20 cellular contexts compared by ENCODE assay signal in genomic region chr2:229748950-229749349, GRCh38. TPM values are rescaled to one million over a fixed set of nuclear protein-coding genes. Genes with fewer than 3 reads are reported as not detected.
"Had no signal": no experiment of that assay in that cellular context is flagged by ENCODE, and none has a peak within 500 bp of the region (broad histone marks: within the 10 kb centered on the region; RNA-seq: fewer than 3 reads in every experiment).

No MANE protein-coding gene starts in this region.

- H3K27me3 ChIP-seq: dorsolateral prefrontal cortex, thyroid gland had no signal

- H3K36me3 Mint-ChIP-seq: naive B cell had no signal

- H3K4me1 ChIP-seq: thyroid gland had no signal

- H3K9me3 ChIP-seq: mucosa of descending colon, thyroid gland had no signal

- H3K4me3 Mint-ChIP-seq: activated CD4-positive, alpha-beta T cell treated with anti-CD3 and anti-CD28 coated beads, Interleukin-2, amount 10 ng/mL, durations not matched to agents 7 days and 5 days; activated CD8-positive, alpha-beta T cell treated with anti-CD3 and anti-CD28 coated beads, Interleukin-2, amount 10 ng/mL, durations not matched to agents 7 days and 5 days; activated naive CD8-positive, alpha-beta T cell treated with anti-CD3 and anti-CD28 coated beads, Interleukin-2, amount 10 ng/mL, durations not matched to agents 7 days and 5 days; activated T-cell treated with anti-CD3 and anti-CD28 coated beads, Interleukin-2, amount 50 U/mL, for 24 hours; immature natural killer cell; memory B cell; neural crest cell had no signal

- H3K36me3 ChIP-seq: thyroid gland had no signal

- H3K4me1 Mint-ChIP-seq: immature natural killer cell, neural crest cell had no signal

- H3K27ac Mint-ChIP-seq: activated CD4-positive, alpha-beta T cell treated with anti-CD3 and anti-CD28 coated beads, Interleukin-2, amount 10 ng/mL, durations not matched to agents 7 days and 5 days; activated CD8-positive, alpha-beta T cell treated with anti-CD3 and anti-CD28 coated beads, Interleukin-2, amount 10 ng/mL, durations not matched to agents 7 days and 5 days; activated naive CD8-positive, alpha-beta T cell treated with anti-CD3 and anti-CD28 coated beads, Interleukin-2, amount 10 ng/mL, durations not matched to agents 7 days and 5 days; activated T-cell treated with anti-CD3 and anti-CD28 coated beads, Interleukin-2, amount 50 U/mL, for 24 hours; activated T-helper 2 cell treated with anti-CD3 and anti-CD28 coated beads, Interferon-gamma antibody, Interleukin-2, Interleukin-4, amounts not matched to agents 10 μg/mL and 5 μg/mL and 100 μg/mL, durations not matched to agents 14 hours and 24 hours and 36 hours; immature natural killer cell; memory B cell; naive B cell; progenitor cell of endocrine pancreas had no signal

- H3K27ac ChIP-seq: dorsolateral prefrontal cortex, thyroid gland had no signal

- H3K9me3 Mint-ChIP-seq: activated CD4-positive, alpha-beta T cell treated with anti-CD3 and anti-CD28 coated beads, Interleukin-2, amount 10 ng/mL, durations not matched to agents 7 days and 5 days; activated naive CD8-positive, alpha-beta T cell treated with anti-CD3 and anti-CD28 coated beads, Interleukin-2, amount 10 ng/mL, durations not matched to agents 7 days and 5 days; activated T-cell treated with anti-CD3 and anti-CD28 coated beads, Interleukin-2, amount 50 U/mL, for 24 hours; activated T-helper 2 cell treated with anti-CD3 and anti-CD28 coated beads, Interferon-gamma antibody, Interleukin-2, Interleukin-4, amounts not matched to agents 10 μg/mL and 5 μg/mL and 100 μg/mL, durations not matched to agents 14 hours and 24 hours and 36 hours had no signal

- H3K4me3 ChIP-seq: dorsolateral prefrontal cortex, mucosa of descending colon, thyroid gland had no signal

- ATAC-seq: activated CD4-positive, CD25-positive, alpha-beta regulatory T cell treated with anti-CD3 and anti-CD28 coated beads, Interleukin-2, amount 50 U/mL, for 24 hours; activated CD8-positive, alpha-beta T cell treated with anti-CD3 and anti-CD28 coated beads, Interleukin-2, amount 10 ng/mL, durations not matched to agents 7 days and 5 days; left ventricle myocardium superior; mucosa of descending colon had no signal

- H3K27me3 Mint-ChIP-seq: activated CD4-positive, alpha-beta T cell treated with anti-CD3 and anti-CD28 coated beads, Interleukin-2, amount 10 ng/mL, durations not matched to agents 7 days and 5 days; memory B cell; naive B cell; progenitor cell of endocrine pancreas had no signal

- DNase-seq: activated CD4-positive, alpha-beta T cell treated with anti-CD3 and anti-CD28 coated beads, Interleukin-2, amount 10 ng/mL, durations not matched to agents 7 days and 5 days; activated CD8-positive, alpha-beta T cell treated with anti-CD3 and anti-CD28 coated beads, Interleukin-2, amount 10 ng/mL, durations not matched to agents 7 days and 5 days; activated naive CD4-positive, alpha-beta T cell treated with Interleukin-2 at 50 U/mL for 16 hours; activated naive CD8-positive, alpha-beta T cell treated with anti-CD3 and anti-CD28 coated beads, Interleukin-2, amount 10 ng/mL, durations not matched to agents 7 days and 5 days; activated T-cell treated with anti-CD3 and anti-CD28 coated beads, Interleukin-2, amount 50 U/mL, for 24 hours; amygdala; caudate nucleus; dorsolateral prefrontal cortex; immature natural killer cell; left ventricle myocardium superior; mucosa of descending colon; naive B cell; stimulated activated CD4-positive, alpha-beta T cell treated with anti-CD3 and anti-CD28 coated beads, Interleukin-2, amount 100 ng/mL, for 24 hours; stimulated activated naive CD4-positive, alpha-beta T cell treated with Interleukin-2 at 50 U/mL for 16 hours; thyroid gland had no signal

RNA-seq across cellular contexts. Expression of gene DNER, which starts 34.6 kb away (rescaled TPM):
- total RNA-seq: activated CD4-positive, alpha-beta T cell treated with anti-CD3 and anti-CD28 coated beads, Interleukin-2, amount 10 ng/mL, durations not matched to agents 7 days and 5 days; activated CD8-positive, alpha-beta T cell treated with anti-CD3 and anti-CD28 coated beads, Interleukin-2, amount 10 ng/mL, durations not matched to agents 7 days and 5 days; activated naive CD8-positive, alpha-beta T cell treated with anti-CD3 and anti-CD28 coated beads, Interleukin-2, amount 10 ng/mL, durations not matched to agents 7 days and 5 days; activated T-helper 2 cell treated with anti-CD3 and anti-CD28 coated beads, Interferon-gamma antibody, Interleukin-2, Interleukin-4, amounts not matched to agents 10 μg/mL and 5 μg/mL and 100 μg/mL, durations not matched to agents 14 hours and 24 hours and 36 hours had no signal
- polyA plus RNA-seq: immature natural killer cell had no signal
